ENCODE assay signal across 8 cellular contexts in genomic region chr16:81035975-81036750, GRCh38. TPM values are rescaled to one million over a fixed set of nuclear protein-coding genes. Genes with fewer than 3 reads are reported as not detected.
A peak's percentile ranks its signal among the peaks of the same experiment; 100 is the strongest.
DNase-seq lines count a peak whose midpoint lies in the region; ATAC-seq and TF ChIP-seq lines count a peak whose summit lies in the region.

No MANE protein-coding gene starts in this region.

- intact Hi-C loops in heart right ventricle (cut with DNase I) = loop anchor here in 7 of 10 donors (1.0 to 10.0 kb wide), 9 partner anchors 29 to 709 kb away; partner anchors contain the start of genes C16orf46 (in 6 of the 7), CENPN (in 1 of the 7), GAN (in 1 of the 7) and GCSH (in 1 of the 7)
- intact Hi-C loops in psoas muscle (cut with DNase I) = loop anchor here (5.0 to 10.0 kb wide), 4 partner anchors 41 to 699 kb away; partner anchors contain the start of genes C16orf46 (in 2 of the 2) and GCSH (in 1 of the 2)

- H3K36me3 ChIP-seq in OCI-LY3 (replicated peaks; ENCODE audit: low read depth, low read length) = peaks cover 3% of the 10 kb centered on the region
- peaks cover 0 to 33% (median 0%) of the 10 kb centered on the region in 9 donors for H3K36me3 ChIP-seq in heart right ventricle
- H3K36me3 ChIP-seq in psoas muscle (ENCODE audit: insufficient read depth in 1 of 2, low read depth in 1 of 2) = peaks cover 0 to 23% of the 10 kb centered on the region in 2 donors

- H3K9me3 ChIP-seq in OCI-LY3 (ENCODE audit: insufficient read depth, low read length) (no peaks in the 10 kb centered on the region), heart right ventricle (no peaks in the 10 kb centered on the region), psoas muscle (no peaks in the 10 kb centered on the region)

- H2AFZ ChIP-seq in OCI-LY3 (ENCODE audit: low read depth, low read length) = no peak overlapping the region; the same call in 1 of the 2 replicates

- H3K4me3 ChIP-seq in OCI-LY3 (ENCODE audit: low read length) (peak overlapping the region; percentile 92), heart right ventricle (peak overlapping the region; percentile 68 to 95 (median 77)), psoas muscle (peak overlapping the region; percentile 92)

- H4K20me1 ChIP-seq in OCI-LY3 (ENCODE audit: insufficient read depth, low read length) = no peaks in the 10 kb centered on the region

- peaks cover 35% of the 10 kb centered on the region for H3K79me2 ChIP-seq in OCI-LY3 (ENCODE audit: low read length)

- no peak overlapping the region for H3K27ac ChIP-seq in OCI-LY3 (ENCODE audit: low read length)
- H3K27ac ChIP-seq in heart right ventricle = peak overlapping the region; percentile 73 to 90 (median 81)
- H3K27ac ChIP-seq in psoas muscle = peak overlapping the region; percentile 80

- H3K27ac Mint-ChIP-seq in activated naive CD4-positive, alpha-beta T cell treated with anti-CD3 and anti-CD28 coated beads, Interleukin-2, amount 50 U/mL, for 72 hours = peak overlapping the region in 1 of 2 donors; percentile 49

- TF ChIP-seq CTCF in OCI-LY3 (IDR thresholded peaks at IDR 0.05; ENCODE audit: low read depth, low read length) (no peak), heart right ventricle (IDR thresholded peaks at IDR 0.05) (peak in 2 of 9 donors; percentile 7 to 18), psoas muscle (IDR thresholded peaks at IDR 0.05) (no peak)

- H3K9ac ChIP-seq in OCI-LY3 (ENCODE audit: low read length) = peak overlapping the region; percentile 59

- H3K27me3 ChIP-seq in OCI-LY3 (ENCODE audit: low read depth, low read length) = no peaks in the 10 kb centered on the region
- H3K27me3 ChIP-seq in heart right ventricle = no peaks in the 10 kb centered on the region
- H3K27me3 ChIP-seq in psoas muscle (ENCODE audit: insufficient read depth in 3 of 3, low read length in 2 of 3) = no peaks in the 10 kb centered on the region

- H3K4me1 ChIP-seq in OCI-LY3 (ENCODE audit: low read length) (peaks cover 10% of the 10 kb centered on the region), heart right ventricle (peaks cover 0 to 43% (median 25%) of the 10 kb centered on the region in 9 donors), psoas muscle (peaks cover 19% of the 10 kb centered on the region)

- 0 to 1% methylated on average over 80 of the region's 80 CpGs for WGBS in heart right ventricle, 2 donors
- 0 to 1% (median 0%) methylated on average over 38 to 80 of the region's 80 CpGs for WGBS in psoas muscle, 3 donors

- peaks cover 11 to 22% of the 10 kb centered on the region in 2 donors for H3K36me3 Mint-ChIP-seq in activated naive CD4-positive, alpha-beta T cell treated with anti-CD3 and anti-CD28 coated beads, Interleukin-2, amount 50 U/mL, for 72 hours

- DNase-seq in NCI-H146 (lab: John Stamatoyannopoulos, UW) = peak; percentile 34
- no peak for DNase-seq in NCI-H146 treated with DMSO at 0.1 percent for 48 hours (lab: John Stamatoyannopoulos, UW; ENCODE audit: unreplicated experiment)
- peak in 1 of 2 donors; percentile 46 for DNase-seq in activated naive CD4-positive, alpha-beta T cell treated with anti-CD3 and anti-CD28 coated beads, Interleukin-2, amount 50 U/mL, for 72 hours (ENCODE audit: low spot score in 2 of 2)
- DNase-seq in heart right ventricle = peak; percentile 12 to 39
- peak; percentile 34 to 61 for DNase-seq in psoas muscle
- DNase-seq in T1000 (lab: John Stamatoyannopoulos, UW) = no peak

- no peaks in the 10 kb centered on the region for H3K9me3 Mint-ChIP-seq in activated naive CD4-positive, alpha-beta T cell treated with anti-CD3 and anti-CD28 coated beads, Interleukin-2, amount 50 U/mL, for 72 hours

- H3K4me2 ChIP-seq in OCI-LY3 (ENCODE audit: low read length) = peak overlapping the region; percentile 88

- ATAC-seq in HG02840 (IDR thresholded peaks at IDR 0.05; ENCODE audit: low FRiP score, unreplicated experiment) (peak; percentile 49), heart right ventricle (peak in 6 of 8 donors; percentile 20 to 53 (median 36)), psoas muscle (peak; percentile 8 to 35 (median 32))
- peak; percentile 68 to 75 for ATAC-seq in activated naive CD4-positive, alpha-beta T cell treated with anti-CD3 and anti-CD28 coated beads, Interleukin-2, amount 50 U/mL, for 72 hours

RNA-seq across cellular contexts. Expression of gene ATMIN, which starts 0.5 kb away (rescaled TPM):
- 10 to 100 TPM; 12.4 to 16.5 TPM for total RNA-seq in activated naive CD4-positive, alpha-beta T cell treated with anti-CD3 and anti-CD28 coated beads, Interleukin-2, amount 50 U/mL, for 72 hours
- total RNA-seq in heart right ventricle (10 to 100 TPM; 22.3 to 32.0 (median 29.9) TPM), psoas muscle (10 to 100 TPM; 26.5 to 33.5 (median 28.4) TPM)
- polyA plus RNA-seq in heart right ventricle (10 to 100 TPM in 1 of 2 donors, 1 to 10 TPM in 1; 7.4 to 15.5 TPM), psoas muscle (10 to 100 TPM; 20.0 to 43.2 (median 28.8) TPM)

RNA-seq across cellular contexts. Expression of gene CENPN, which starts 29.1 kb away (rescaled TPM):
- total RNA-seq in activated naive CD4-positive, alpha-beta T cell treated with anti-CD3 and anti-CD28 coated beads, Interleukin-2, amount 50 U/mL, for 72 hours = 10 to 100 TPM; 41.7 to 57.9 TPM
- total RNA-seq in heart right ventricle = 10 to 100 TPM in 6 of 10 donors, 1 to 10 TPM in 4; 6.3 to 16.2 (median 11.0) TPM
- 1 to 10 TPM in 1 of 2 donors, under 1 TPM in 1; 0.95 to 5.1 TPM for polyA plus RNA-seq in heart right ventricle
- total RNA-seq in psoas muscle = 1 to 10 TPM; 2.9 to 8.4 (median 7.9) TPM
- 10 to 100 TPM in 1 of 3 donors, 1 to 10 TPM in 2; 3.8 to 20.6 (median 4.5) TPM for polyA plus RNA-seq in psoas muscle

RNA-seq across cellular contexts. Expression of gene CMC2, which starts 29.5 kb away (rescaled TPM):
- 100 to 1,000 TPM; 107 to 144 TPM for total RNA-seq in activated naive CD4-positive, alpha-beta T cell treated with anti-CD3 and anti-CD28 coated beads, Interleukin-2, amount 50 U/mL, for 72 hours
- 100 to 1,000 TPM in 8 of 10 donors, 10 to 100 TPM in 2; 95.1 to 129 (median 121) TPM for total RNA-seq in heart right ventricle
- 100 to 1,000 TPM in 1 of 2 donors, 10 to 100 TPM in 1; 84.3 to 341 TPM for polyA plus RNA-seq in heart right ventricle
- 100 to 1,000 TPM in 1 of 4 donors, 10 to 100 TPM in 3; 58.8 to 121 (median 81.9) TPM for total RNA-seq in psoas muscle
- polyA plus RNA-seq in psoas muscle = 100 to 1,000 TPM; 257 to 334 (median 299) TPM

RNA-seq across cellular contexts. Expression of gene C16orf46, which starts 40.9 kb away (rescaled TPM):
- total RNA-seq in activated naive CD4-positive, alpha-beta T cell treated with anti-CD3 and anti-CD28 coated beads, Interleukin-2, amount 50 U/mL, for 72 hours = 1 to 10 TPM in 1 of 2 donors, under 1 TPM in 1; 0.59 to 2.4 TPM
- 1 to 10 TPM in 1 of 10 donors, under 1 TPM in 7, not detected in 2; 0.19 to 2.0 (median 0.47) TPM for total RNA-seq in heart right ventricle
- polyA plus RNA-seq in heart right ventricle = under 1 TPM in 1 of 2 donors, not detected in 1; 0.78 TPM
- under 1 TPM; 0.27 to 0.63 (median 0.46) TPM for total RNA-seq in psoas muscle
- 1 to 10 TPM in 1 of 3 donors, under 1 TPM in 2; 0.06 to 1.3 (median 0.85) TPM for polyA plus RNA-seq in psoas muscle

Comparison
In these comparisons a context has a peak if more than half of its experiments do, and no peak if none do; other contexts are left out.
1. DNase-seq: peak in NCI-H146 (single experiment), heart right ventricle (2 of 2) and psoas muscle (2 of 2); none in NCI-H146 treated with DMSO at 0.1 percent for 48 hours (single experiment) and T1000 (single experiment).
2. Peak in every context shown above with its lines, with median percentiles within 50 percentile points of each other: ATAC-seq and H3K4me3 ChIP-seq.